ENCODE assay signal across 9 cellular contexts in genomic region chr12:75478395-75478794, GRCh38.
DNase-seq lines count a peak whose midpoint lies in the region; ATAC-seq, FAIRE-seq and TF ChIP-seq lines count a peak whose summit lies in the region.
"Had no signal": no experiment of that assay in that cellular context is flagged by ENCODE, and none has a peak within 500 bp of the region (broad histone marks: within the 10 kb centered on the region; RNA-seq: fewer than 3 reads in every experiment).

No MANE protein-coding gene starts in this region.

- H3K79me2 ChIP-seq in Loucy (ENCODE audit: insufficient read depth, low read length), result no peaks in the 10 kb centered on the region

- H3K27ac Mint-ChIP-seq in stimulated activated naive CD8-positive, alpha-beta T cell treated with anti-CD3 and anti-CD28 coated beads, Interleukin-15, amount 100 ng/mL, for 72 hours, result no peak overlapping the region

- no peaks in the 10 kb centered on the region for H3F3A ChIP-seq in Loucy (ENCODE audit: low read depth)

- in situ Hi-C loops in ACHN (cut with HindIII; ENCODE audit: low pct_ligation_motif_present, low pct_unique_long_range_greater_than_20kb, low sequenced_read_pairs), result no loop called here

- H3K4me1 ChIP-seq in Loucy (ENCODE audit: insufficient read depth, low read length, poor library complexity, severe bottlenecking), result peaks cover 27% of the 10 kb centered on the region

- H3K4me2 ChIP-seq in Loucy (ENCODE audit: low read depth, low read length, poor library complexity, severe bottlenecking), result no peak overlapping the region

- DNase-seq in activated gamma-delta T cell treated with Interleukin-2 at 50 U/mL for 16 hours (peak; percentile 23), activated gamma-delta T cell (lab: John Stamatoyannopoulos, UW) (no peak), coronary artery (ENCODE audit: low spot score) (no peak), urothelium cell line (ENCODE audit: low spot score) (no peak), ACHN (no peak)
- peak in 1 of 2 donors; percentile 61 for DNase-seq in stimulated activated naive CD8-positive, alpha-beta T cell treated with anti-CD3 and anti-CD28 coated beads, Interleukin-15, amount 100 ng/mL, for 72 hours
- DNase-seq: left cardiac atrium had no signal

- ATAC-seq in stimulated activated naive CD8-positive, alpha-beta T cell treated with anti-CD3 and anti-CD28 coated beads, Interleukin-15, amount 100 ng/mL, for 72 hours, result peak; percentile 69
- ATAC-seq in GM21576 (IDR thresholded peaks at IDR 0.05; ENCODE audit: unreplicated experiment), result no peak

- TF ChIP-seq CTCF in Loucy (conservative IDR thresholded peaks at IDR 0.05; ENCODE audit: low read length), result no peak
- TF ChIP-seq CTCF in coronary artery (IDR thresholded peaks at IDR 0.05), result no peak

- peak overlapping the region; percentile 24 to 25 for H3K4me3 Mint-ChIP-seq in stimulated activated naive CD8-positive, alpha-beta T cell treated with anti-CD3 and anti-CD28 coated beads, Interleukin-15, amount 100 ng/mL, for 72 hours

- H3K4me1 Mint-ChIP-seq in stimulated activated naive CD8-positive, alpha-beta T cell treated with anti-CD3 and anti-CD28 coated beads, Interleukin-15, amount 100 ng/mL, for 72 hours, result peaks cover 58% of the 10 kb centered on the region

- H3K9me3 ChIP-seq in Loucy (ENCODE audit: insufficient read depth, low read depth, low read length), result no peaks in the 10 kb centered on the region

- H3K4me3 ChIP-seq in Loucy (ENCODE audit: low read length, poor library complexity, severe bottlenecking) (no peak overlapping the region), coronary artery (no peak overlapping the region)

- no peaks in the 10 kb centered on the region for H3K9me3 Mint-ChIP-seq in stimulated activated naive CD8-positive, alpha-beta T cell treated with anti-CD3 and anti-CD28 coated beads, Interleukin-15, amount 100 ng/mL, for 72 hours

- H3K36me3 ChIP-seq in Loucy (ENCODE audit: insufficient read depth, low read length), result no peaks in the 10 kb centered on the region

- peak overlapping the region; percentile 23 to 42 for H3K27ac ChIP-seq in coronary artery

- H2AFZ ChIP-seq in Loucy (ENCODE audit: low read length), result peak overlapping the region; percentile 42; the same call in 1 of the 2 replicates

- H3K9ac ChIP-seq in Loucy (ENCODE audit: low read depth, low read length, poor library complexity, severe bottlenecking), result no peak overlapping the region

- H3K27me3 Mint-ChIP-seq in stimulated activated naive CD8-positive, alpha-beta T cell treated with anti-CD3 and anti-CD28 coated beads, Interleukin-15, amount 100 ng/mL, for 72 hours, result peaks cover 7% of the 10 kb centered on the region

- H4K20me1 ChIP-seq in Loucy (ENCODE audit: insufficient read depth, low read length, poor library complexity, severe bottlenecking), result no peaks in the 10 kb centered on the region

- no peaks in the 10 kb centered on the region for H3K27me3 ChIP-seq in Loucy (ENCODE audit: insufficient read depth, low read length, poor library complexity, severe bottlenecking)

- FAIRE-seq in urothelium cell line (lab: Jason Lieb, UNC), result no peak

- no peaks in the 10 kb centered on the region for H3K9me2 ChIP-seq in Loucy (replicated peaks; ENCODE audit: low read depth, low read length)
